In genomic region chr7:96321041-96321669, GRCh38 we compare ENCODE assay signal across 8 cellular contexts. TPM values are rescaled to one million over a fixed set of nuclear protein-coding genes. Genes with fewer than 3 reads are reported as not detected.
DNase-seq lines count a peak whose midpoint lies in the region; ATAC-seq and TF ChIP-seq lines count a peak whose summit lies in the region.

No MANE protein-coding gene starts in this region.

- H2AFZ ChIP-seq in neural progenitor cell (replicated peaks), result peak overlapping the region; percentile 57

- H3K9me3 ChIP-seq in neural progenitor cell (ENCODE audit: low read depth), result no peaks in the 10 kb centered on the region
- H3K9me3 ChIP-seq in tibial nerve, result no peaks in the 10 kb centered on the region

- H3K9ac ChIP-seq in neural progenitor cell, result peak overlapping the region; percentile 4

- peak in 1 of 2 donors; percentile 3 for TF ChIP-seq POLR2A in tibial nerve (IDR thresholded peaks at IDR 0.05)

- peak overlapping the region; percentile 79 for H3K4me2 ChIP-seq in neural progenitor cell

- ATAC-seq in GM21360 (IDR thresholded peaks at IDR 0.05; ENCODE audit: unreplicated experiment), result peak; percentile 44

- H4K20me1 ChIP-seq in neural progenitor cell (ENCODE audit: low read depth), result peaks cover 8% of the 10 kb centered on the region

- H3K4me1 Mint-ChIP-seq in neural progenitor cell, result peaks cover 12% of the 10 kb centered on the region

- DNase-seq in DMS153 (lab: John Stamatoyannopoulos, UW) (peak; percentile 61), HS-27A (ENCODE audit: low read depth) (peak; percentile 48), NOMO-1 treated with DMSO at 0.1 percent for 48 hours (lab: John Stamatoyannopoulos, UW; ENCODE audit: unreplicated experiment) (peak; percentile 94), foreskin melanocyte (peak; percentile 86), neural progenitor cell (ENCODE audit: low spot score) (peak; percentile 91), tibial nerve (ENCODE audit: low spot score in 2 of 2) (peak; percentile 76 to 84)
- DNase-seq in activated naive CD4-positive, alpha-beta T cell (lab: John Stamatoyannopoulos, UW), result peak; percentile 30 to 61 (median 36)

- WGBS in tibial nerve, 2 donors, result 1% methylated on average over 13 to 22 of the region's 22 CpGs

- H3K36me3 ChIP-seq in neural progenitor cell, result no peaks in the 10 kb centered on the region
- no peaks in the 10 kb centered on the region for H3K36me3 ChIP-seq in tibial nerve

- H3F3A ChIP-seq in neural progenitor cell (ENCODE audit: low read depth), result peaks cover 5% of the 10 kb centered on the region

- H3K27ac ChIP-seq in neural progenitor cell, result peak overlapping the region; percentile 48
- peak overlapping the region; percentile 87 to 99 (median 94) for H3K27ac ChIP-seq in tibial nerve

- peaks cover 5% of the 10 kb centered on the region for H3K36me3 Mint-ChIP-seq in neural progenitor cell

- TF ChIP-seq EP300 in tibial nerve (IDR thresholded peaks at IDR 0.05), result peak; percentile 15 to 72

- H3K4me3 ChIP-seq in neural progenitor cell (peak overlapping the region; percentile 68), tibial nerve (peak overlapping the region; percentile 73 to 95 (median 79))

- H3K4me1 ChIP-seq in neural progenitor cell (no peaks in the 10 kb centered on the region), tibial nerve (peaks cover 0 to 42% (median 22%) of the 10 kb centered on the region in 4 donors)

- peak overlapping the region; percentile 94 for H3K4me3 Mint-ChIP-seq in neural progenitor cell

- peaks cover 50% of the 10 kb centered on the region for H3K79me2 ChIP-seq in neural progenitor cell (ENCODE audit: low read depth)

- H3K27me3 ChIP-seq in neural progenitor cell (no peaks in the 10 kb centered on the region), tibial nerve (no peaks in the 10 kb centered on the region)

- peak overlapping the region; percentile 96 for H3K27ac Mint-ChIP-seq in neural progenitor cell

- no peaks in the 10 kb centered on the region for H3K27me3 Mint-ChIP-seq in neural progenitor cell (ENCODE audit: insufficient read depth, low read depth)

- no peak for TF ChIP-seq CTCF in neural progenitor cell (IDR thresholded peaks at IDR 0.05)
- no peak for TF ChIP-seq CTCF in tibial nerve (IDR thresholded peaks at IDR 0.05)

- H3K9me3 Mint-ChIP-seq in neural progenitor cell, result no peaks in the 10 kb centered on the region

RNA-seq across cellular contexts. Expression of gene SLC25A13, which starts 0.7 kb away (rescaled TPM):
- 83.3 and 87.8 TPM in 2 replicates for total RNA-seq in neural progenitor cell (ENCODE audit: low replicate concordance)
- 10 to 100 TPM; 22.2 to 42.2 (median 29.6) TPM for total RNA-seq in tibial nerve

Comparison
In these comparisons a context has a peak if more than half of its experiments do, and no peak if none do; other contexts are left out.
1. Peak in every context shown above with its lines: DNase-seq, ATAC-seq, H3K4me3 ChIP-seq and H3K27ac ChIP-seq.
2. DNase-seq: peak in every context shown above with its lines; median percentile 94 in NOMO-1 treated with DMSO at 0.1 percent for 48 hours; 91 in neural progenitor cell; 86 in foreskin melanocyte; 80 in tibial nerve; 61 in DMS153; 48 in HS-27A; 36 in activated naive CD4-positive, alpha-beta T cell.